9 cellular contexts compared by ENCODE assay signal in the genomic region with DNA sequence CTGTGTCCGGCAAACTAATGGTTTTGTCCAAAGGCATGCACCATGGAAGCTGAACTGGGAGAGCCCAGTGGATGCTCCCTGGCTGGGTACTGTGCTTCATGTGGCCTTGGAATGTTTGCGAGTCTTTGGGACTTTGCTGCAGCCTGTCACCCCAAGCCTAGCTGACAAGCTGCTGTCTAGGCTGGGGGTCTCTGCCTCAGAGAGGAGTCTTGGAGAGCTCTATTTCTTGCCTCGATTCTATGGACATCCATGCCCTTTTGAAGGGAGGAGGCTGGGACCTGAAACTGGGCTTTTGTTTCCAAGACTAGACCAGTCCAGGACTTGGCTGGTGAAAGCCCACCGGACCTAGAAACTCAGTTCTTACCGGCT. TPM values are rescaled to one million over a fixed set of nuclear protein-coding genes. Genes with fewer than 3 reads are reported as not detected.
DNase-seq lines count a peak whose midpoint lies in the region; ATAC-seq and TF ChIP-seq lines count a peak whose summit lies in the region.
"Had no signal": no experiment of that assay in that cellular context is flagged by ENCODE, and none has a peak within 500 bp of the region (broad histone marks: within the 10 kb centered on the region; RNA-seq: fewer than 3 reads in every experiment).

No MANE protein-coding gene starts in this region.

- peaks cover 59% of the 10 kb centered on the region for H3K4me1 Mint-ChIP-seq in activated T-cell treated with anti-CD3 and anti-CD28 coated beads, Interleukin-2, amount 50 U/mL, for 72 hours (ENCODE audit: low read depth)
- H3K4me1 Mint-ChIP-seq in activated naive CD8-positive, alpha-beta T cell (ENCODE audit: low read depth): peaks cover 46% of the 10 kb centered on the region
- H3K4me1 Mint-ChIP-seq in immature natural killer cell: peaks cover 41 to 59% of the 10 kb centered on the region in 2 donors

- peaks cover 0 to 4% (median 4%) of the 10 kb centered on the region in 3 donors for H3K36me3 ChIP-seq in tibial artery

- H3K4me3 Mint-ChIP-seq in activated T-cell treated with anti-CD3 and anti-CD28 coated beads, Interleukin-2, amount 50 U/mL, for 72 hours: peak overlapping the region; percentile 94 to 95
- peak overlapping the region; percentile 93 for H3K4me3 Mint-ChIP-seq in activated naive CD8-positive, alpha-beta T cell
- H3K4me3 Mint-ChIP-seq in immature natural killer cell: peak overlapping the region; percentile 83 to 91 (median 87)

- H3K27ac ChIP-seq in tibial artery: no peak overlapping the region
- H3K27ac ChIP-seq: foreskin keratinocyte had no signal

- H3K27me3 ChIP-seq in tibial artery: no peaks in the 10 kb centered on the region
- H3K27me3 ChIP-seq: foreskin keratinocyte had no signal

- H3K27ac Mint-ChIP-seq in activated T-cell treated with anti-CD3 and anti-CD28 coated beads, Interleukin-2, amount 50 U/mL, for 72 hours: no peak overlapping the region
- no peak overlapping the region for H3K27ac Mint-ChIP-seq in activated naive CD8-positive, alpha-beta T cell
- H3K27ac Mint-ChIP-seq in immature natural killer cell: peak overlapping the region in 1 of 6 donors; percentile 9

- no peak for TF ChIP-seq CTCF in tibial artery (IDR thresholded peaks at IDR 0.05)

- H3K9me3 ChIP-seq in tibial artery: no peaks in the 10 kb centered on the region

- peaks cover 6% of the 10 kb centered on the region for H3K27me3 Mint-ChIP-seq in activated T-cell treated with anti-CD3 and anti-CD28 coated beads, Interleukin-2, amount 50 U/mL, for 72 hours (ENCODE audit: low read depth)
- peaks cover 2% of the 10 kb centered on the region for H3K27me3 Mint-ChIP-seq in activated naive CD8-positive, alpha-beta T cell
- H3K27me3 Mint-ChIP-seq in immature natural killer cell (ENCODE audit: low read depth in 3 of 3): peaks cover 3 to 14% (median 12%) of the 10 kb centered on the region in 3 donors

- peaks cover 0 to 42% (median 28%) of the 10 kb centered on the region in 4 donors for H3K4me1 ChIP-seq in tibial artery

- in situ Hi-C loops in KBM-7 (cut with MboI; ENCODE audit: low pct_unique_long_range_greater_than_20kb, low sequenced_read_pairs): no loop called here

- intact Hi-C loops in tibial artery (cut with DNase I; ENCODE audit: low total_unique reads): loop anchor here (5.0 to 10.0 kb wide), 3 partner anchors 255 to 418 kb away; a partner anchor contains a TSS

- peaks cover 5% of the 10 kb centered on the region in 2 donors for H3K36me3 Mint-ChIP-seq in activated T-cell treated with anti-CD3 and anti-CD28 coated beads, Interleukin-2, amount 50 U/mL, for 72 hours (ENCODE audit: insufficient read depth in 2 of 2)
- H3K36me3 Mint-ChIP-seq in activated naive CD8-positive, alpha-beta T cell: peaks cover 26% of the 10 kb centered on the region
- peaks cover 0 to 2% (median 0%) of the 10 kb centered on the region in 3 donors for H3K36me3 Mint-ChIP-seq in immature natural killer cell

- DNase-seq in activated T-cell treated with anti-CD3 and anti-CD28 coated beads, Interleukin-2, amount 50 U/mL, for 72 hours: no peak
- DNase-seq in activated T-cell treated with anti-CD3 and anti-CD28 coated beads, Interleukin-2, amount 50 U/mL, for 1 hour: no peak
- DNase-seq in immature natural killer cell (no peak), tibial artery (no peak), KBM-7 (no peak)
- DNase-seq in activated effector memory CD4-positive, alpha-beta T cell treated with anti-CD3 and anti-CD28 coated beads, Interleukin-2, amount 50 U/mL, for 16 hours: no peak

- no peak for ATAC-seq in activated T-cell treated with anti-CD3 and anti-CD28 coated beads, Interleukin-2, amount 50 U/mL, for 72 hours (replicated peaks in 1 of 2)
- ATAC-seq in GM21619 (IDR thresholded peaks at IDR 0.05; ENCODE audit: unreplicated experiment): no peak

- H3K9me3 Mint-ChIP-seq in activated T-cell treated with anti-CD3 and anti-CD28 coated beads, Interleukin-2, amount 50 U/mL, for 72 hours: peaks cover 0 to 1% of the 10 kb centered on the region in 2 donors
- no peaks in the 10 kb centered on the region for H3K9me3 Mint-ChIP-seq in activated naive CD8-positive, alpha-beta T cell (ENCODE audit: low read depth)
- H3K9me3 Mint-ChIP-seq in immature natural killer cell: no peaks in the 10 kb centered on the region

- H3K4me3 ChIP-seq in tibial artery: peak overlapping the region; percentile 89

RNA-seq across cellular contexts. Expression of a gene that starts 1.7 kb away (rescaled TPM):
- 10 to 100 TPM in 1 of 2 donors, 1 to 10 TPM in 1; 9.2 to 10.6 TPM for total RNA-seq in activated T-cell treated with anti-CD3 and anti-CD28 coated beads, Interleukin-2, amount 50 U/mL, for 72 hours
- polyA plus RNA-seq in immature natural killer cell: 1 to 10 TPM; 4.6 to 9.6 (median 9.0) TPM

RNA-seq across cellular contexts. Expression of a gene that starts 31.4 kb away (rescaled TPM):
- total RNA-seq in activated T-cell treated with anti-CD3 and anti-CD28 coated beads, Interleukin-2, amount 50 U/mL, for 72 hours: not detected
- under 1 TPM in 1 of 3 donors, not detected in 2; 0.06 TPM for polyA plus RNA-seq in immature natural killer cell
- total RNA-seq: foreskin keratinocyte had no signal
- polyA plus RNA-seq: foreskin keratinocyte had no signal
